ENCODE assay signal across 19 cellular contexts in genomic region chr1:233391338-233391737, GRCh38.
"Had no signal": no experiment of that assay in that cellular context is flagged by ENCODE, and none has a peak within 500 bp of the region (broad histone marks: within the 10 kb centered on the region; RNA-seq: fewer than 3 reads in every experiment).

No MANE protein-coding gene starts in this region.

- DNase-seq: effector CD4-positive, alpha-beta T cell; endodermal cell; erythroblast; foreskin melanocyte; heart left ventricle; hypothalamus; islet precursor cell; left lung; naive thymus-derived CD8-positive, alpha-beta T cell; posterior cingulate gyrus; sigmoid colon; stimulated activated CD4-positive, alpha-beta T cell treated with anti-CD3 and anti-CD28 coated beads, Interleukin-12 subunit alpha, Interleukin-12 subunit beta, amount 100 ng/mL, for 4 hours; stimulated activated naive CD4-positive, alpha-beta T cell had no signal

- H3K4me3 ChIP-seq: coronary artery, heart left ventricle, left lung, lung, sigmoid colon, skin epidermis had no signal

- H3K4me1 ChIP-seq: left lung, sigmoid colon had no signal

- H3K27ac ChIP-seq: coronary artery, heart left ventricle, left lung, neutrophil, sigmoid colon, skin epidermis had no signal

- H3K9me3 ChIP-seq: left lung, neutrophil, sigmoid colon had no signal

- H3K36me3 ChIP-seq: heart left ventricle, left lung, neutrophil, sigmoid colon had no signal

- ATAC-seq: heart left ventricle; left lung; naive thymus-derived CD8-positive, alpha-beta T cell had no signal

- FAIRE-seq: endothelial cell of umbilical vein, urothelium cell line had no signal
